Comparison of ENCODE assay signal across 1 cellular context in the genomic region with DNA sequence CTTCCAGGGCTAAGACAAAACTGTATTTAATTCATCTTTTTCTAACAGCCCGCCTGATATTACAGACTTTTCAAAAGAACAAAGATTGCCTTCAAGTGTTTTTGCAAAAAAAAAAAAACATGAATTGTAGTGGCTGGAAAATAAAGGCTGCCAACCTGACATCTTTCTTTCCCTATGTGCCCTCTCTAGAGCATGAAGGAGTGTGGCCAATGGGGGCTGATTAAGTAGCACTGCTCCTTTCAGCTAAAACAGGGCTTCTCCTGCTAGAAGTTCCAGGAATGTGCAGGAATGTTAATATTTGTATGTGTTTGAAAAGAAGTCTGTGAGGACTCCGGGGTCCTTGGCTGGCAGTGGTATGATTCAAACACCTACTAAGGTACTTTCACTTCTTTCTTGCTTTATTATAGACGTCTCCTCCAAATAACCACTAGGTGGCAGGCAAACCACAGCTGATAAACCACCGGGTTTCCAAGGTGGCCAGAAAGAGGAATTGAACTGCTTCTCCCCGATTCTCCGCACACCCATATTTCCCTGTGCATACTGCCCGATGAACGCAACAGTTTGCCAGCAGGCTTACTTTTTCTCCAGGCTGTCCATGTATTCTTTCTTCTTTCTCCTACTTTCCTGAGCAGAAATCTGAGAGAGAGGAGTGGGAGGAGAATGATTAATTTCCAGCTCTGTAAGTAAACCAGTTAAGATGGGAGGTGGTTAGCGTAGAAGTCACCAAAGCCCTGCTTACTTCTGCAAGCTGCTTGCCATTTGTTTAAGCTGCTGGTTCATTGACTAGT.
TF ChIP-seq lines count a peak whose summit lies in the region.

No MANE protein-coding gene starts in this region.

TF ChIP-seq in K562, 482 proteins besides CTCF, POLR2A, EP300 and RAD21 (continued from another document):
- 0 out of 2 replicates have a peak, but pooled peaks have one; percentile 31 for TF ChIP-seq HEY1 (CRISPR knock-in tag; IDR thresholded peaks at IDR 0.05; ENCODE audit: borderline replicate concordance)
- peak; percentile 77; the same call in 1 of the 2 replicates for TF ChIP-seq STAG1 (CRISPR knock-in tag; IDR thresholded peaks at IDR 0.05; ENCODE audit: borderline replicate concordance)
- TF ChIP-seq L3MBTL2 (IDR thresholded peaks at IDR 0.05): peak; percentile 25; the same call in 1 of the 2 replicates
- TF ChIP-seq NUFIP1 (IDR thresholded peaks at IDR 0.05; ENCODE audit: partially characterized antibody): no peak
- 0 out of 2 replicates have a peak, but pooled peaks have one; percentile 4 for TF ChIP-seq OTX1 (CRISPR knock-in tag; IDR thresholded peaks at IDR 0.05)
- TF ChIP-seq ZKSCAN1 (IDR thresholded peaks at IDR 0.05; ENCODE audit: low read depth, low read length): peak; percentile 88; the same call in 1 of the 2 replicates
- TF ChIP-seq RUNX1 (IDR thresholded peaks at IDR 0.05; ENCODE audit: low read depth): no peak
- TF ChIP-seq TBL1XR1 (IDR thresholded peaks at IDR 0.05; ENCODE audit: low read length in 2 of 2): 0 out of 4 replicates have a peak, but pooled peaks of 1 of the 2 experiments have one; percentile 8
- TF ChIP-seq TAF15 (IDR thresholded peaks at IDR 0.05; ENCODE audit: low read depth, low read length): no peak
- TF ChIP-seq, protein P1, sequence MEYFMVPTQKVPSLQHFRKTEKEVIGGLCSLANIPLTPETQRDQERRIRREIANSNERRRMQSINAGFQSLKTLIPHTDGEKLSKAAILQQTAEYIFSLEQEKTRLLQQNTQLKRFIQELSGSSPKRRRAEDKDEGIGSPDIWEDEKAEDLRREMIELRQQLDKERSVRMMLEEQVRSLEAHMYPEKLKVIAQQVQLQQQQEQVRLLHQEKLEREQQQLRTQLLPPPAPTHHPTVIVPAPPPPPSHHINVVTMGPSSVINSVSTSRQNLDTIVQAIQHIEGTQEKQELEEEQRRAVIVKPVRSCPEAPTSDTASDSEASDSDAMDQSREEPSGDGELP (CRISPR knock-in tag; IDR thresholded peaks at IDR 0.05; ENCODE audit: borderline replicate concordance): 0 out of 2 replicates have a peak, but pooled peaks have one; percentile 49
- peak; percentile 96 for TF ChIP-seq SMC3 (conservative IDR thresholded peaks at IDR 0.05; ENCODE audit: insufficient read depth, low read depth, low read length)
- peak; percentile 10 for TF ChIP-seq NEUROD1 (IDR thresholded peaks at IDR 0.05; ENCODE audit: borderline replicate concordance, low read depth, low read length, partially characterized antibody)
- TF ChIP-seq, protein P2, sequence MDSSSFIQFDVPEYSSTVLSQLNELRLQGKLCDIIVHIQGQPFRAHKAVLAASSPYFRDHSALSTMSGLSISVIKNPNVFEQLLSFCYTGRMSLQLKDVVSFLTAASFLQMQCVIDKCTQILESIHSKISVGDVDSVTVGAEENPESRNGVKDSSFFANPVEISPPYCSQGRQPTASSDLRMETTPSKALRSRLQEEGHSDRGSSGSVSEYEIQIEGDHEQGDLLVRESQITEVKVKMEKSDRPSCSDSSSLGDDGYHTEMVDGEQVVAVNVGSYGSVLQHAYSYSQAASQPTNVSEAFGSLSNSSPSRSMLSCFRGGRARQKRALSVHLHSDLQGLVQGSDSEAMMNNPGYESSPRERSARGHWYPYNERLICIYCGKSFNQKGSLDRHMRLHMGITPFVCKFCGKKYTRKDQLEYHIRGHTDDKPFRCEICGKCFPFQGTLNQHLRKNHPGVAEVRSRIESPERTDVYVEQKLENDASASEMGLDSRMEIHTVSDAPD (CRISPR knock-in tag; IDR thresholded peaks at IDR 0.05): no peak
- TF ChIP-seq ARNT (IDR thresholded peaks at IDR 0.05): 0 out of 4 replicates have a peak, but pooled peaks of 1 of the 2 experiments have one; percentile 47
- no peak for TF ChIP-seq TCF7L2 (IDR thresholded peaks at IDR 0.05; ENCODE audit: low read depth, low read length)
- TF ChIP-seq KLF16 (IDR thresholded peaks at IDR 0.05): 0 out of 2 replicates have a peak, but pooled peaks have one; percentile 37
- TF ChIP-seq TEAD4 (IDR thresholded peaks at IDR 0.05; ENCODE audit: low read length): no peak
- 0 out of 2 replicates have a peak, but pooled peaks have one; percentile 27 for TF ChIP-seq TEAD4 (CRISPR knock-in tag; IDR thresholded peaks at IDR 0.05; ENCODE audit: borderline replicate concordance)
- TF ChIP-seq DPF2 (IDR thresholded peaks at IDR 0.05): peak; percentile 21; the same call in 1 of the 2 replicates
- TF ChIP-seq ZNF24 (IDR thresholded peaks at IDR 0.05): peak; percentile 20; the same call in 1 of the 2 replicates
- no peak for TF ChIP-seq TCFL5 (CRISPR knock-in tag; conservative IDR thresholded peaks at IDR 0.05)
- TF ChIP-seq RB1 (IDR thresholded peaks at IDR 0.05; ENCODE audit: low read depth): peak; percentile 45; the same call in 1 of the 2 replicates
- no peak for TF ChIP-seq SMARCC2 (IDR thresholded peaks at IDR 0.05; ENCODE audit: low read depth)
- TF ChIP-seq DACH1 (IDR thresholded peaks at IDR 0.05; ENCODE audit: partially characterized antibody): no peak
- no peak for TF ChIP-seq NRF1 (conservative IDR thresholded peaks at IDR 0.05 in 1 of 2, IDR thresholded peaks at IDR 0.05 in 1 of 2)
- peak; percentile 23 for TF ChIP-seq ZFP36 (IDR thresholded peaks at IDR 0.05; ENCODE audit: low read depth, low read length, partially characterized antibody)
- TF ChIP-seq SNIP1 (IDR thresholded peaks at IDR 0.05; ENCODE audit: low read depth): no peak
- TF ChIP-seq ARID2 (IDR thresholded peaks at IDR 0.05): peak; percentile 93
- TF ChIP-seq, protein P3, sequence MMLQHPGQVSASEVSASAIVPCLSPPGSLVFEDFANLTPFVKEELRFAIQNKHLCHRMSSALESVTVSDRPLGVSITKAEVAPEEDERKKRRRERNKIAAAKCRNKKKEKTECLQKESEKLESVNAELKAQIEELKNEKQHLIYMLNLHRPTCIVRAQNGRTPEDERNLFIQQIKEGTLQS (IDR thresholded peaks at IDR 0.05): no peak
- TF ChIP-seq, protein P3 (CRISPR knock-in tag; conservative IDR thresholded peaks at IDR 0.05): peak; percentile 46; the same call in 1 of the 2 replicates
- 0 out of 2 replicates have a peak, but pooled peaks have one; percentile 44 for TF ChIP-seq HDGF (IDR thresholded peaks at IDR 0.05)
- TF ChIP-seq TEAD1 (CRISPR knock-in tag; IDR thresholded peaks at IDR 0.05): peak in 1 of 2 experiments; percentile 57; a peak in 1 of 4 replicates
- TF ChIP-seq, protein P4, sequence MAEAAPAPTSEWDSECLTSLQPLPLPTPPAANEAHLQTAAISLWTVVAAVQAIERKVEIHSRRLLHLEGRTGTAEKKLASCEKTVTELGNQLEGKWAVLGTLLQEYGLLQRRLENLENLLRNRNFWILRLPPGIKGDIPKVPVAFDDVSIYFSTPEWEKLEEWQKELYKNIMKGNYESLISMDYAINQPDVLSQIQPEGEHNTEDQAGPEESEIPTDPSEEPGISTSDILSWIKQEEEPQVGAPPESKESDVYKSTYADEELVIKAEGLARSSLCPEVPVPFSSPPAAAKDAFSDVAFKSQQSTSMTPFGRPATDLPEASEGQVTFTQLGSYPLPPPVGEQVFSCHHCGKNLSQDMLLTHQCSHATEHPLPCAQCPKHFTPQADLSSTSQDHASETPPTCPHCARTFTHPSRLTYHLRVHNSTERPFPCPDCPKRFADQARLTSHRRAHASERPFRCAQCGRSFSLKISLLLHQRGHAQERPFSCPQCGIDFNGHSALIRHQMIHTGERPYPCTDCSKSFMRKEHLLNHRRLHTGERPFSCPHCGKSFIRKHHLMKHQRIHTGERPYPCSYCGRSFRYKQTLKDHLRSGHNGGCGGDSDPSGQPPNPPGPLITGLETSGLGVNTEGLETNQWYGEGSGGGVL (CRISPR knock-in tag; IDR thresholded peaks at IDR 0.05): no peak
- no peak for TF ChIP-seq MAFF (IDR thresholded peaks at IDR 0.05; ENCODE audit: low read length)
- TF ChIP-seq CREM (IDR thresholded peaks at IDR 0.05; ENCODE audit: low read depth): 0 out of 2 replicates have a peak, but pooled peaks have one; percentile 8
- TF ChIP-seq, protein P5, sequence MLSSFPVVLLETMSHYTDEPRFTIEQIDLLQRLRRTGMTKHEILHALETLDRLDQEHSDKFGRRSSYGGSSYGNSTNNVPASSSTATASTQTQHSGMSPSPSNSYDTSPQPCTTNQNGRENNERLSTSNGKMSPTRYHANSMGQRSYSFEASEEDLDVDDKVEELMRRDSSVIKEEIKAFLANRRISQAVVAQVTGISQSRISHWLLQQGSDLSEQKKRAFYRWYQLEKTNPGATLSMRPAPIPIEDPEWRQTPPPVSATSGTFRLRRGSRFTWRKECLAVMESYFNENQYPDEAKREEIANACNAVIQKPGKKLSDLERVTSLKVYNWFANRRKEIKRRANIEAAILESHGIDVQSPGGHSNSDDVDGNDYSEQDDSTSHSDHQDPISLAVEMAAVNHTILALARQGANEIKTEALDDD (IDR thresholded peaks at IDR 0.05): peak; percentile 63
- TF ChIP-seq ETV5 (CRISPR knock-in tag; IDR thresholded peaks at IDR 0.05; ENCODE audit: low read depth): 0 out of 2 replicates have a peak, but pooled peaks have one; percentile 34
- TF ChIP-seq, protein P6, sequence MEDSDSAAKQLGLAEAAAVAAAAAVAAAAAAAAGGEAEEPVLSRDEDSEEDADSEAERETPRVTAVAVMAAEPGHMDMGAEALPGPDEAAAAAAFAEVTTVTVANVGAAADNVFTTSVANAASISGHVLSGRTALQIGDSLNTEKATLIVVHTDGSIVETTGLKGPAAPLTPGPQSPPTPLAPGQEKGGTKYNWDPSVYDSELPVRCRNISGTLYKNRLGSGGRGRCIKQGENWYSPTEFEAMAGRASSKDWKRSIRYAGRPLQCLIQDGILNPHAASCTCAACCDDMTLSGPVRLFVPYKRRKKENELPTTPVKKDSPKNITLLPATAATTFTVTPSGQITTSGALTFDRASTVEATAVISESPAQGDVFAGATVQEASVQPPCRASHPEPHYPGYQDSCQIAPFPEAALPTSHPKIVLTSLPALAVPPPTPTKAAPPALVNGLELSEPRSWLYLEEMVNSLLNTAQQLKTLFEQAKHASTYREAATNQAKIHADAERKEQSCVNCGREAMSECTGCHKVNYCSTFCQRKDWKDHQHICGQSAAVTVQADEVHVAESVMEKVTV (CRISPR knock-in tag; IDR thresholded peaks at IDR 0.05): peak; percentile 97
- TF ChIP-seq, protein P7, sequence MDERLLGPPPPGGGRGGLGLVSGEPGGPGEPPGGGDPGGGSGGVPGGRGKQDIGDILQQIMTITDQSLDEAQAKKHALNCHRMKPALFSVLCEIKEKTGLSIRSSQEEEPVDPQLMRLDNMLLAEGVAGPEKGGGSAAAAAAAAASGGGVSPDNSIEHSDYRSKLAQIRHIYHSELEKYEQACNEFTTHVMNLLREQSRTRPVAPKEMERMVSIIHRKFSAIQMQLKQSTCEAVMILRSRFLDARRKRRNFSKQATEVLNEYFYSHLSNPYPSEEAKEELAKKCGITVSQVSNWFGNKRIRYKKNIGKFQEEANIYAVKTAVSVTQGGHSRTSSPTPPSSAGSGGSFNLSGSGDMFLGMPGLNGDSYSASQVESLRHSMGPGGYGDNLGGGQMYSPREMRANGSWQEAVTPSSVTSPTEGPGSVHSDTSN (CRISPR knock-in tag; IDR thresholded peaks at IDR 0.05; ENCODE audit: low read depth): no peak
- TF ChIP-seq, protein P7 (tag; conservative IDR thresholded peaks at IDR 0.05; ENCODE audit: low read depth): 0 out of 2 replicates have a peak, but pooled peaks have one; percentile 23
- TF ChIP-seq SRSF1 (IDR thresholded peaks at IDR 0.05; ENCODE audit: low read depth, low read length): no peak
- peak; percentile 53; the same call in 1 of the 2 replicates for TF ChIP-seq SP1 (CRISPR knock-in tag; IDR thresholded peaks at IDR 0.05)
- TF ChIP-seq, protein P8, sequence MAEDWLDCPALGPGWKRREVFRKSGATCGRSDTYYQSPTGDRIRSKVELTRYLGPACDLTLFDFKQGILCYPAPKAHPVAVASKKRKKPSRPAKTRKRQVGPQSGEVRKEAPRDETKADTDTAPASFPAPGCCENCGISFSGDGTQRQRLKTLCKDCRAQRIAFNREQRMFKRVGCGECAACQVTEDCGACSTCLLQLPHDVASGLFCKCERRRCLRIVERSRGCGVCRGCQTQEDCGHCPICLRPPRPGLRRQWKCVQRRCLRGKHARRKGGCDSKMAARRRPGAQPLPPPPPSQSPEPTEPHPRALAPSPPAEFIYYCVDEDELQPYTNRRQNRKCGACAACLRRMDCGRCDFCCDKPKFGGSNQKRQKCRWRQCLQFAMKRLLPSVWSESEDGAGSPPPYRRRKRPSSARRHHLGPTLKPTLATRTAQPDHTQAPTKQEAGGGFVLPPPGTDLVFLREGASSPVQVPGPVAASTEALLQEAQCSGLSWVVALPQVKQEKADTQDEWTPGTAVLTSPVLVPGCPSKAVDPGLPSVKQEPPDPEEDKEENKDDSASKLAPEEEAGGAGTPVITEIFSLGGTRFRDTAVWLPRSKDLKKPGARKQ (CRISPR knock-in tag; IDR thresholded peaks at IDR 0.05): peak; percentile 88; the same call in 1 of the 2 replicates
- TF ChIP-seq, protein P9, sequence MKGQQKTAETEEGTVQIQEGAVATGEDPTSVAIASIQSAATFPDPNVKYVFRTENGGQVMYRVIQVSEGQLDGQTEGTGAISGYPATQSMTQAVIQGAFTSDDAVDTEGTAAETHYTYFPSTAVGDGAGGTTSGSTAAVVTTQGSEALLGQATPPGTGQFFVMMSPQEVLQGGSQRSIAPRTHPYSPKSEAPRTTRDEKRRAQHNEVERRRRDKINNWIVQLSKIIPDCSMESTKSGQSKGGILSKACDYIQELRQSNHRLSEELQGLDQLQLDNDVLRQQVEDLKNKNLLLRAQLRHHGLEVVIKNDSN (CRISPR knock-in tag; IDR thresholded peaks at IDR 0.05): 0 out of 2 replicates have a peak, but pooled peaks have one; percentile 14
- TF ChIP-seq SPI1 (IDR thresholded peaks at IDR 0.05; ENCODE audit: borderline replicate concordance, low read depth, low read length): peak; percentile 92
- peak; percentile 88 for TF ChIP-seq CC2D1A (IDR thresholded peaks at IDR 0.05)
